ENCODE assay signal across 9 cellular contexts in genomic region chrX:20263474-20263873, GRCh38. TPM values are rescaled to one million over a fixed set of nuclear protein-coding genes. Genes with fewer than 3 reads are reported as not detected.
DNase-seq lines count a peak whose midpoint lies in the region; ATAC-seq lines count a peak whose summit lies in the region.
"Had no signal": no experiment of that assay in that cellular context is flagged by ENCODE, and none has a peak within 500 bp of the region (broad histone marks: within the 10 kb centered on the region; RNA-seq: fewer than 3 reads in every experiment).

No MANE protein-coding gene starts in this region.

- no peaks in the 10 kb centered on the region for H3K9me3 Mint-ChIP-seq in T-helper 1 cell treated with Interleukin-12 subunit alpha and Interleukin-12 subunit beta and Interleukin-4 antibody, amounts not matched to agents 30 μg/mL and 1 μg/mL, for 36 hours
- no peaks in the 10 kb centered on the region for H3K9me3 Mint-ChIP-seq in immature natural killer cell

- peaks cover 14% of the 10 kb centered on the region for H3K36me3 Mint-ChIP-seq in T-helper 1 cell treated with Interleukin-12 subunit alpha and Interleukin-12 subunit beta and Interleukin-4 antibody, amounts not matched to agents 30 μg/mL and 1 μg/mL, for 36 hours (ENCODE audit: low read depth)
- H3K36me3 Mint-ChIP-seq in immature natural killer cell: no peaks in the 10 kb centered on the region

- no peaks in the 10 kb centered on the region for H3K27me3 ChIP-seq in BLaER1 treated with 17β-estradiol and CSF1 and Interleukin-3, amounts not matched to agents 10 nM and 100 nM

- H3K4me3 Mint-ChIP-seq in T-helper 1 cell treated with Interleukin-12 subunit alpha and Interleukin-12 subunit beta and Interleukin-4 antibody, amounts not matched to agents 30 μg/mL and 1 μg/mL, for 36 hours: peak overlapping the region; percentile 74
- peak overlapping the region; percentile 48 to 94 (median 67) for H3K4me3 Mint-ChIP-seq in immature natural killer cell

- peaks cover 0 to 32% (median 16%) of the 10 kb centered on the region in 11 experiments; a peak in 17 of 22 replicates for H3K9me3 ChIP-seq in BLaER1 treated with 17β-estradiol and CSF1 and Interleukin-3, amounts not matched to agents 10 nM and 100 nM (replicated peaks in 1 of 11)

- H3K9ac ChIP-seq in BLaER1 treated with 17β-estradiol and CSF1 and Interleukin-3, amounts not matched to agents 10 nM and 100 nM: peak overlapping the region in 8 of 11 experiments; percentile 3 to 88 (median 31); a peak in 8 of 22 replicates

- peaks cover 29 to 58% (median 42%) of the 10 kb centered on the region in 10 experiments for H3K4me1 ChIP-seq in BLaER1 treated with 17β-estradiol and CSF1 and Interleukin-3, amounts not matched to agents 10 nM and 100 nM

- peaks cover 27% of the 10 kb centered on the region for H3K4me1 Mint-ChIP-seq in T-helper 1 cell treated with Interleukin-12 subunit alpha and Interleukin-12 subunit beta and Interleukin-4 antibody, amounts not matched to agents 30 μg/mL and 1 μg/mL, for 36 hours (ENCODE audit: low read depth)
- H3K4me1 Mint-ChIP-seq in immature natural killer cell: peaks cover 47 to 67% of the 10 kb centered on the region in 2 donors

- peaks cover 0 to 43% (median 18%) of the 10 kb centered on the region in 11 experiments; a peak in 14 of 22 replicates for H4K20me1 ChIP-seq in BLaER1 treated with 17β-estradiol and CSF1 and Interleukin-3, amounts not matched to agents 10 nM and 100 nM

- DNase-seq in immature natural killer cell (peak; percentile 54 to 69 (median 61)), substantia nigra (lab: John Stamatoyannopoulos, UW) (no peak), activated gamma-delta T cell (lab: John Stamatoyannopoulos, UW) (no peak)
- no peak for DNase-seq in effector CD8-positive, alpha-beta T cell (lab: John Stamatoyannopoulos, UW)
- DNase-seq: NCI-H1105 had no signal

- peak overlapping the region; percentile 32 to 81 (median 70); a peak in 20 of 22 replicates for H3K4me2 ChIP-seq in BLaER1 treated with 17β-estradiol and CSF1 and Interleukin-3, amounts not matched to agents 10 nM and 100 nM

- peak overlapping the region in 6 of 11 experiments; percentile 4 to 48 (median 36); a peak in 9 of 22 replicates for H3K27ac ChIP-seq in BLaER1 treated with 17β-estradiol and CSF1 and Interleukin-3, amounts not matched to agents 10 nM and 100 nM
- no peak overlapping the region for H3K27ac ChIP-seq in substantia nigra (ENCODE audit: low read depth, low read length, poor library complexity, severe bottlenecking)

- H3K4me3 ChIP-seq in BLaER1 treated with 17β-estradiol and CSF1 and Interleukin-3, amounts not matched to agents 10 nM and 100 nM: peak overlapping the region in 3 of 10 experiments; percentile 76 to 83 (median 79); a peak in 2 of 20 replicates

- no peaks in the 10 kb centered on the region; a peak in 1 of 22 replicates for H3K36me3 ChIP-seq in BLaER1 treated with 17β-estradiol and CSF1 and Interleukin-3, amounts not matched to agents 10 nM and 100 nM

- peak overlapping the region; percentile 78 for H3K27ac Mint-ChIP-seq in T-helper 1 cell treated with Interleukin-12 subunit alpha and Interleukin-12 subunit beta and Interleukin-4 antibody, amounts not matched to agents 30 μg/mL and 1 μg/mL, for 36 hours
- peak overlapping the region; percentile 81 to 97 (median 88) for H3K27ac Mint-ChIP-seq in immature natural killer cell

- H3K27me3 Mint-ChIP-seq in T-helper 1 cell treated with Interleukin-12 subunit alpha and Interleukin-12 subunit beta and Interleukin-4 antibody, amounts not matched to agents 30 μg/mL and 1 μg/mL, for 36 hours (ENCODE audit: low read depth): no peaks in the 10 kb centered on the region
- peaks cover 5 to 23% (median 12%) of the 10 kb centered on the region in 3 donors for H3K27me3 Mint-ChIP-seq in immature natural killer cell (ENCODE audit: low read depth in 3 of 3)

- peak; percentile 27 for ATAC-seq in GM21390 (IDR thresholded peaks at IDR 0.05; ENCODE audit: unreplicated experiment)
- ATAC-seq in HG02623 (IDR thresholded peaks at IDR 0.05; ENCODE audit: unreplicated experiment): no peak

RNA-seq across cellular contexts. Expression of gene RPS6KA3, which starts 3.2 kb away (rescaled TPM):
- polyA plus RNA-seq in immature natural killer cell: 10 to 100 TPM; 16.9 to 38.7 (median 28.4) TPM

Comparison
In these comparisons a context has a peak if more than half of its experiments do, and no peak if none do; other contexts are left out.
1. DNase-seq: peak in immature natural killer cell (3 of 3); none in substantia nigra (0 of 49), effector CD8-positive, alpha-beta T cell (single experiment) and activated gamma-delta T cell (single experiment).